28 cellular contexts compared by ENCODE assay signal in genomic region chr9:136278894-136279293, GRCh38. TPM values are rescaled to one million over a fixed set of nuclear protein-coding genes. Genes with fewer than 3 reads are reported as not detected.
"Had no signal": no experiment of that assay in that cellular context is flagged by ENCODE, and none has a peak within 500 bp of the region (broad histone marks: within the 10 kb centered on the region; RNA-seq: fewer than 3 reads in every experiment).

No MANE protein-coding gene starts in this region.

- H3K4me1 ChIP-seq: uterus, vagina had no signal

- ATAC-seq: stimulated activated effector memory CD8-positive, alpha-beta T cell treated with anti-CD3 and anti-CD28 coated beads, Interleukin-12 subunit alpha, Interleukin-12 subunit beta, amount 100 ng/mL, for 72 hours; stimulated activated memory B cell treated with anti-CD40 and anti-IgM and Interleukin-4, amounts not matched to agents 10 μg/mL and 1 μg/mL and 100 μg/mL, for 72 hours; stimulated activated naive B cell treated with anti-CD40 and anti-IgM and Interleukin-4, amounts not matched to agents 10 μg/mL and 1 μg/mL and 100 μg/mL, for 72 hours; stimulated activated naive CD8-positive, alpha-beta T cell treated with anti-CD3 and anti-CD28 coated beads, Interleukin-15, amount 100 ng/mL, for 72 hours; stimulated activated naive CD8-positive, alpha-beta T cell treated with anti-CD3 and anti-CD28 coated beads, Interleukin-15, Interleukin-2, amounts not matched to agents 100 U/mL and 50 U/mL, for 24 hours; upper lobe of right lung had no signal

- H3K27ac ChIP-seq: stomach, suprapubic skin, testis, thoracic aorta, thyroid gland, tibial artery, tibial nerve, transverse colon, upper lobe of left lung, upper lobe of right lung, uterus, vagina had no signal

- FAIRE-seq: urothelium cell line had no signal

- H3K4me3 ChIP-seq: stomach, suprapubic skin, testis, thoracic aorta, thyroid gland, tibial artery, tibial nerve, transverse colon, upper lobe of left lung, upper lobe of right lung, uterus, vagina had no signal

- H3K36me3 ChIP-seq: stomach, suprapubic skin, thoracic aorta, thyroid gland, tibial artery, tibial nerve, transverse colon, upper lobe of left lung, upper lobe of right lung, uterus, vagina had no signal

- H3K27me3 ChIP-seq: testis, thyroid gland, upper lobe of left lung, uterus, vagina had no signal

- DNase-seq: stimulated activated CD4-positive, alpha-beta T cell treated with anti-CD3 and anti-CD28 coated beads, Interleukin-2, amount 100 ng/mL, for 48 hours; stimulated activated CD4-positive, alpha-beta T cell treated with anti-CD3 and anti-CD28 coated beads, Interleukin-4, amount 100 ng/mL, for 1 hour; stimulated activated CD4-positive, alpha-beta T cell treated with anti-CD3 and anti-CD28 coated beads, Interleukin-4, amount 100 ng/mL, for 24 hours; stimulated activated CD4-positive, alpha-beta T cell treated with anti-CD3 and anti-CD28 coated beads, Interleukin-4, amount 100 ng/mL, for 4 hours; stimulated activated CD8-positive, alpha-beta memory T cell treated with anti-CD3 and anti-CD28 coated beads, Interleukin-4, amount 100 ng/mL, for 48 hours; stimulated activated naive B cell treated with anti-CD40 and anti-IgM and Interleukin-4, amounts not matched to agents 10 μg/mL and 1 μg/mL and 100 μg/mL, for 72 hours; stimulated activated naive CD4-positive, alpha-beta T cell; stimulated activated naive CD4-positive, alpha-beta T cell treated with Interleukin-2 at 50 U/mL for 16 hours; stimulated activated naive CD8-positive, alpha-beta T cell treated with anti-CD3 and anti-CD28 coated beads, Interleukin-15, amount 100 ng/mL, for 72 hours; stimulated activated naive CD8-positive, alpha-beta T cell treated with anti-CD3 and anti-CD28 coated beads, Interleukin-15, Interleukin-2, amounts not matched to agents 100 U/mL and 50 U/mL, for 24 hours; stomach; substantia nigra; testis; thyroid gland; tibial artery; transverse colon; trophoblast cell; upper lobe of right lung; uterus had no signal

- H3K9me3 ChIP-seq: suprapubic skin, testis, thoracic aorta, thyroid gland, tibial nerve, transverse colon, upper lobe of left lung, upper lobe of right lung, uterus, vagina had no signal

RNA-seq across cellular contexts. Expression of gene CCDC187, which starts 25.0 kb away (rescaled TPM):
- total RNA-seq: subcutaneous adipose tissue, thoracic aorta, vagina had no signal
